18 cellular contexts compared by ENCODE assay signal in genomic region chr7:148397056-148397455, GRCh38.
DNase-seq lines count a peak whose midpoint lies in the region; ATAC-seq and TF ChIP-seq lines count a peak whose summit lies in the region.
"Had no signal": no experiment of that assay in that cellular context is flagged by ENCODE, and none has a peak within 500 bp of the region (broad histone marks: within the 10 kb centered on the region; RNA-seq: fewer than 3 reads in every experiment).

No MANE protein-coding gene starts in this region.

- peaks cover 56% of the 10 kb centered on the region for H3K79me2 ChIP-seq in neural cell (replicated peaks; ENCODE audit: insufficient read depth, low read length)
- H3K79me2 ChIP-seq in GM23248 (ENCODE audit: insufficient read depth): no peaks in the 10 kb centered on the region

- no peaks in the 10 kb centered on the region for H3K9me2 ChIP-seq in neural cell (ENCODE audit: insufficient read depth, low read length)
- no peaks in the 10 kb centered on the region for H3K9me2 ChIP-seq in GM23248 (ENCODE audit: insufficient read depth)

- H2AFZ ChIP-seq in neural cell (ENCODE audit: low read depth, low read length) (no peak overlapping the region), GM23248 (no peak overlapping the region)

- in situ Hi-C loops in GM23248 (cut with MboI): no loop called here

- H3K27me3 ChIP-seq in HUES64 (ENCODE audit: insufficient read depth, low read length) (no peaks in the 10 kb centered on the region), neural cell (ENCODE audit: insufficient read depth, low read depth, low read length) (no peaks in the 10 kb centered on the region), GM23248 (replicated peaks; ENCODE audit: insufficient read depth) (no peaks in the 10 kb centered on the region)
- H3K27me3 ChIP-seq in CD4-positive, alpha-beta T cell (ENCODE audit: control insufficient read depth, insufficient read depth, low read length): peaks cover 17% of the 10 kb centered on the region
- H3K27me3 ChIP-seq: BE2C had no signal

- H4K20me1 ChIP-seq in neural cell (ENCODE audit: insufficient read depth) (no peaks in the 10 kb centered on the region), GM23248 (ENCODE audit: insufficient read depth) (no peaks in the 10 kb centered on the region)

- no peaks in the 10 kb centered on the region for H3K9me3 ChIP-seq in HEK293 (ENCODE audit: control insufficient read depth, insufficient read depth, low read depth, low read length)
- no peaks in the 10 kb centered on the region for H3K9me3 ChIP-seq in HUES64 (ENCODE audit: insufficient read depth, low read depth, low read length)
- no peaks in the 10 kb centered on the region for H3K9me3 ChIP-seq in neural cell (ENCODE audit: low read length)
- no peaks in the 10 kb centered on the region for H3K9me3 ChIP-seq in CD4-positive, alpha-beta T cell (ENCODE audit: control insufficient read depth, low read length)
- no peaks in the 10 kb centered on the region for H3K9me3 ChIP-seq in GM23248 (ENCODE audit: low read depth)
- H3K9me3 ChIP-seq: BE2C, Caco-2 had no signal

- intact Hi-C loops in CD4-positive, alpha-beta T cell (cut with DNase I, micrococcal nuclease): no loop called here

- TF ChIP-seq CTCF in HEK293 (tag by site-specific recombination; IDR thresholded peaks at IDR 0.05) (no peak), brain (conservative IDR thresholded peaks at IDR 0.05) (no peak), neural cell (IDR thresholded peaks at IDR 0.05; ENCODE audit: poor library complexity, severe bottlenecking) (no peak)
- no peak for TF ChIP-seq CTCF in CD4-positive, alpha-beta T cell (IDR thresholded peaks at IDR 0.05)

- H3K36me3 ChIP-seq in HEK293 (ENCODE audit: control insufficient read depth in 2 of 2, insufficient read depth in 1 of 2, low read length in 2 of 2) (no peaks in the 10 kb centered on the region), HUES64 (ENCODE audit: insufficient read depth, low read length) (peaks cover 26% of the 10 kb centered on the region; the same call in 1 of the 2 replicates), neural cell (ENCODE audit: insufficient read depth, low read length) (no peaks in the 10 kb centered on the region), GM23248 (ENCODE audit: low read depth) (no peaks in the 10 kb centered on the region)
- H3K36me3 ChIP-seq: BE2C had no signal

- POLR2A ChIA-PET in HEK293 (lab: Yijun Ruan, JAX): no interaction called here
- POLR2A ChIA-PET in CD4-positive, alpha-beta T cell (lab: Charles Lee): no interaction called here

- H3K9ac ChIP-seq in HUES64 (ENCODE audit: low read depth, low read length) (no peak overlapping the region), neural cell (ENCODE audit: low read length) (peak overlapping the region; percentile 70), GM23248 (no peak overlapping the region)

- CTCF ChIA-PET in HEK293 (lab: Yijun Ruan, JAX): no interaction called here
- CTCF ChIA-PET in CD4-positive, alpha-beta T cell (lab: Charles Lee): no interaction called here

- no peak for TF ChIP-seq RAD21 in neural cell (conservative IDR thresholded peaks at IDR 0.05)

- H3K4me2 ChIP-seq in neural cell (ENCODE audit: low read length): peak overlapping the region; percentile 74
- H3K4me2 ChIP-seq in GM23248 (ENCODE audit: unreplicated experiment): no peak overlapping the region

- no peak for ATAC-seq in CD4-positive, alpha-beta T cell (ENCODE audit: poor library complexity)
- ATAC-seq in HG03457 (IDR thresholded peaks at IDR 0.05; ENCODE audit: unreplicated experiment): no peak

- H3K36me3 Mint-ChIP-seq in brain: no peaks in the 10 kb centered on the region
- H3K36me3 Mint-ChIP-seq in CD4-positive, alpha-beta T cell (ENCODE audit: low read depth): no peaks in the 10 kb centered on the region
- H3K36me3 Mint-ChIP-seq: CD4-positive, CD25-positive, alpha-beta regulatory T cell had no signal

- peaks cover 84% of the 10 kb centered on the region for H3K4me1 Mint-ChIP-seq in brain
- no peaks in the 10 kb centered on the region for H3K4me1 Mint-ChIP-seq in CD4-positive, alpha-beta T cell (ENCODE audit: low read depth)

- no peak for TF ChIP-seq EP300 in neural cell (conservative IDR thresholded peaks at IDR 0.05; ENCODE audit: poor library complexity, severe bottlenecking)

- peak overlapping the region in 4 of 5 experiments; percentile 36 to 99 (median 69) for H3K27ac Mint-ChIP-seq in brain
- H3K27ac Mint-ChIP-seq in CD4-positive, alpha-beta T cell: no peak overlapping the region
- H3K27ac Mint-ChIP-seq: CD4-positive, CD25-positive, alpha-beta regulatory T cell; HFFc6 had no signal

- H3K9me3 Mint-ChIP-seq in brain: peaks cover 0 to 2% (median 0%) of the 10 kb centered on the region in 5 experiments
- H3K9me3 Mint-ChIP-seq in CD4-positive, alpha-beta T cell: no peaks in the 10 kb centered on the region
- H3K9me3 Mint-ChIP-seq: CD4-positive, CD25-positive, alpha-beta regulatory T cell; IgD-negative memory B cell had no signal

- 41% methylated on average over 1 of the region's 1 CpG for WGBS in HUES64
- 7 to 10% methylated on average over 1 of the region's 1 CpG for WGBS in GM23248 (ENCODE audit: low coverage in 1 of 2, low lambda C conversion rate in 2 of 2, missing lambda C conversion rate in 2 of 2), 2 experiments

- peak overlapping the region in 3 of 5 experiments; percentile 32 to 77 (median 58) for H3K4me3 Mint-ChIP-seq in brain
- H3K4me3 Mint-ChIP-seq in CD4-positive, alpha-beta T cell: no peak overlapping the region
- H3K4me3 Mint-ChIP-seq: CD4-positive, CD25-positive, alpha-beta regulatory T cell; HFFc6 had no signal

- H3K4me3 ChIP-seq in HEK293 (ENCODE audit: low read depth, low read length) (no peak overlapping the region), HUES64 (ENCODE audit: low read length) (no peak overlapping the region), neural cell (ENCODE audit: low read length) (peak overlapping the region; percentile 52), GM23248 (no peak overlapping the region)

- no peak overlapping the region for H3K27ac ChIP-seq in HEK293 (ENCODE audit: extremely low read depth, low read depth, low read length)
- peak overlapping the region; percentile 39 for H3K27ac ChIP-seq in HUES64 (ENCODE audit: low read depth, low read length)
- H3K27ac ChIP-seq in neural cell (ENCODE audit: low read length): peak overlapping the region; percentile 97
- H3K27ac ChIP-seq in CD4-positive, alpha-beta T cell (ENCODE audit: low read depth, low read length): no peak overlapping the region
- no peak overlapping the region for H3K27ac ChIP-seq in GM23248

- no peaks in the 10 kb centered on the region for H3K27me3 Mint-ChIP-seq in brain
- H3K27me3 Mint-ChIP-seq in CD4-positive, alpha-beta T cell: peaks cover 68% of the 10 kb centered on the region
- H3K27me3 Mint-ChIP-seq: IgD-negative memory B cell had no signal

- no peak for DNase-seq in CD4-positive, alpha-beta T cell
- DNase-seq in globus pallidus (ENCODE audit: low spot score) (no peak), GM23248 (no peak)
- DNase-seq: ACHN; BE2C; C1 segment of cervical spinal cord; Caco-2; CD4-positive, CD25-positive, alpha-beta regulatory T cell; HCEC 1CT; HFFc6; Kasumi-1; KBM-7 had no signal

- H3K4me1 ChIP-seq in HEK293 (ENCODE audit: control insufficient read depth, insufficient read depth, low read length) (no peaks in the 10 kb centered on the region), HUES64 (ENCODE audit: insufficient read depth, low read length) (peaks cover 74% of the 10 kb centered on the region), GM23248 (ENCODE audit: insufficient read depth) (no peaks in the 10 kb centered on the region)
- H3K4me1 ChIP-seq: BE2C, Caco-2 had no signal

- H3F3A ChIP-seq in neural cell (ENCODE audit: insufficient read depth, low read length, poor library complexity, severe bottlenecking) (peaks cover 21% of the 10 kb centered on the region), GM23248 (ENCODE audit: insufficient read depth) (no peaks in the 10 kb centered on the region)

TF ChIP-seq in HEK293, 187 proteins besides CTCF, POLR2A, EP300 and RAD21:
- peak; percentile 43; the same call in 1 of the 2 replicates for TF ChIP-seq ZIC2 (tag by site-specific recombination; IDR thresholded peaks at IDR 0.05)
- TF ChIP-seq ZNF600 (tag by site-specific recombination; IDR thresholded peaks at IDR 0.05): no peak

TF ChIP-seq in neural cell, 6 proteins besides CTCF, POLR2A, EP300 and RAD21:
- no peak for TF ChIP-seq MXI1 (conservative IDR thresholded peaks at IDR 0.05; ENCODE audit: poor library complexity, severe bottlenecking)
- no peak for TF ChIP-seq SMC3 (conservative IDR thresholded peaks at IDR 0.05; ENCODE audit: poor library complexity)
- TF ChIP-seq TAF1 (IDR thresholded peaks at IDR 0.05; ENCODE audit: low read depth): no peak
- no peak for TF ChIP-seq POLR2AphosphoS5 (IDR thresholded peaks at IDR 0.05)
- no peak for TF ChIP-seq REST (IDR thresholded peaks at IDR 0.05; ENCODE audit: borderline replicate concordance)
- no peak for TF ChIP-seq EZH2 (IDR thresholded peaks at IDR 0.05; ENCODE audit: borderline replicate concordance, insufficient read depth, low read length, poor library complexity, severe bottlenecking)

Comparison
In these comparisons a context has a peak if more than half of its experiments do, and no peak if none do; other contexts are left out.
1. H3K27ac ChIP-seq: peak in HUES64 (single experiment) and neural cell (single experiment); none in HEK293 (single experiment), CD4-positive, alpha-beta T cell (single experiment) and GM23248 (single experiment).